In genomic region chr2:159035790-159036411, GRCh38 we compare ENCODE assay signal across 8 cellular contexts.
DNase-seq lines count a peak whose midpoint lies in the region; ATAC-seq and TF ChIP-seq lines count a peak whose summit lies in the region.

No MANE protein-coding gene starts in this region.

- H3K23ac ChIP-seq in neuronal stem cell (ENCODE audit: low read depth, low read length, poor library complexity) = no peak overlapping the region

- in situ Hi-C loops in astrocyte of the spinal cord (cut with HindIII; ENCODE audit: low sequenced_read_pairs) = no loop called here

- H3K79me1 ChIP-seq in neuronal stem cell (ENCODE audit: low read depth, low read length) = no peaks in the 10 kb centered on the region

- peak; percentile 19 for DNase-seq in GM10248 (ENCODE audit: extremely low spot score)
- DNase-seq in NCI-H187 treated with DMSO at 0.1 percent for 48 hours (lab: John Stamatoyannopoulos, UW) = peak; percentile 22
- peak; percentile 68 for DNase-seq in astrocyte of the spinal cord (ENCODE audit: low read depth, low spot score)
- DNase-seq in kidney glomerular epithelial cell (lab: John Stamatoyannopoulos, UW) = peak; percentile 79
- no peak for DNase-seq in neuronal stem cell (ENCODE audit: low spot score)
- no peak for DNase-seq in stimulated activated CD8-positive, alpha-beta memory T cell treated with anti-CD3 and anti-CD28 coated beads, Interleukin-4, amount 100 ng/mL, for 48 hours
- DNase-seq in activated CD4-positive, CD25-positive, alpha-beta regulatory T cell treated with anti-CD3 and anti-CD28 coated beads, Interleukin-2, amount 50 U/mL, for 72 hours = no peak

- H3K4me3 ChIP-seq in astrocyte of the spinal cord (ENCODE audit: low read depth, low read length) (no peak overlapping the region), neuronal stem cell (ENCODE audit: low read length in 2 of 2) (no peak overlapping the region)

- peaks cover 3 to 19% of the 10 kb centered on the region in 2 donors for H3K4me1 ChIP-seq in neuronal stem cell (ENCODE audit: control insufficient read depth in 2 of 2, insufficient read depth in 1 of 2, low read depth in 1 of 2, low read length in 2 of 2)

- H3K9ac ChIP-seq in neuronal stem cell (ENCODE audit: low read depth, low read length, poor library complexity) = no peak overlapping the region

- no peaks in the 10 kb centered on the region for H3K9me3 ChIP-seq in neuronal stem cell (replicated peaks in 1 of 2; ENCODE audit: control insufficient read depth in 2 of 2, insufficient read depth in 1 of 2, low read depth in 1 of 2, low read length in 2 of 2)

- no peak overlapping the region for H2BK15ac ChIP-seq in neuronal stem cell (ENCODE audit: low read length)

- no peak overlapping the region for H3K4ac ChIP-seq in neuronal stem cell (ENCODE audit: low read length)

- no peak overlapping the region for H2AK5ac ChIP-seq in neuronal stem cell (ENCODE audit: low read depth, low read length)

- H2BK12ac ChIP-seq in neuronal stem cell (ENCODE audit: low read length) = no peak overlapping the region

- H2AFZ ChIP-seq in neuronal stem cell (ENCODE audit: low read length) = no peak overlapping the region

- POLR2A ChIA-PET in GM10248 (lab: Yijun Ruan, JAX) = no interaction called here

- no peaks in the 10 kb centered on the region for H3K27me3 ChIP-seq in neuronal stem cell (ENCODE audit: control insufficient read depth in 3 of 3, insufficient read depth in 3 of 3, low read depth in 1 of 3, low read length in 3 of 3)

- no peak overlapping the region for H3K4me2 ChIP-seq in neuronal stem cell (ENCODE audit: insufficient read depth, low read length, poor library complexity, severe bottlenecking)

- H3K18ac ChIP-seq in neuronal stem cell (ENCODE audit: low read length) = no peak overlapping the region

- WGBS in neuronal stem cell (ENCODE audit: extremely low coverage in 2 of 2, insufficient read length in 2 of 2, insufficient replicate concordance in 1 of 2), 2 donors = no CpG with 5 or more reads among the region's 10 CpGs

- H4K8ac ChIP-seq in neuronal stem cell (ENCODE audit: low read depth, low read length) = no peak overlapping the region

- H2BK5ac ChIP-seq in neuronal stem cell (ENCODE audit: low read length) = no peak overlapping the region

- peaks cover 0 to 3% of the 10 kb centered on the region in 2 donors for H3K36me3 ChIP-seq in neuronal stem cell (replicated peaks in 1 of 2; ENCODE audit: control insufficient read depth in 2 of 2, insufficient read depth in 2 of 2, low read length in 2 of 2)

- no peak for ATAC-seq in HG03457 (IDR thresholded peaks at IDR 0.05; ENCODE audit: unreplicated experiment)

- TF ChIP-seq CTCF in GM10248 (IDR thresholded peaks at IDR 0.05; ENCODE audit: control extremely low read depth, extremely low read depth, low read depth, missing control alignments) (no peak), astrocyte of the spinal cord (IDR thresholded peaks at IDR 0.05; ENCODE audit: low read depth, low read length) (peak; percentile 29)

- no peak overlapping the region for H4K91ac ChIP-seq in neuronal stem cell (ENCODE audit: low read depth, low read length, poor library complexity)

- no peak overlapping the region for H3K14ac ChIP-seq in neuronal stem cell (ENCODE audit: low read length)

- H2BK120ac ChIP-seq in neuronal stem cell (ENCODE audit: low read depth, low read length) = no peak overlapping the region

- H3K27ac ChIP-seq in neuronal stem cell (replicated peaks; ENCODE audit: low read length) = no peak overlapping the region

- CTCF ChIA-PET in GM10248 (lab: Yijun Ruan, JAX) = interaction anchor here (1.0 to 2.1 kb wide), 5 partner anchors 9 to 934 kb away, joined by 3 to 5 read pairs (median 3); no protein-coding TSS in a partner anchor

Comparison
In these comparisons a context has a peak if more than half of its experiments do, and no peak if none do; other contexts are left out.
1. DNase-seq: peak in GM10248 (single experiment), NCI-H187 treated with DMSO at 0.1 percent for 48 hours (single experiment), astrocyte of the spinal cord (single experiment) and kidney glomerular epithelial cell (single experiment); none in neuronal stem cell (single experiment), stimulated activated CD8-positive, alpha-beta memory T cell treated with anti-CD3 and anti-CD28 coated beads, Interleukin-4, amount 100 ng/mL, for 48 hours (single experiment) and activated CD4-positive, CD25-positive, alpha-beta regulatory T cell treated with anti-CD3 and anti-CD28 coated beads, Interleukin-2, amount 50 U/mL, for 72 hours (single experiment).